Comparison of ENCODE assay signal across 9 cellular contexts in the genomic region with DNA sequence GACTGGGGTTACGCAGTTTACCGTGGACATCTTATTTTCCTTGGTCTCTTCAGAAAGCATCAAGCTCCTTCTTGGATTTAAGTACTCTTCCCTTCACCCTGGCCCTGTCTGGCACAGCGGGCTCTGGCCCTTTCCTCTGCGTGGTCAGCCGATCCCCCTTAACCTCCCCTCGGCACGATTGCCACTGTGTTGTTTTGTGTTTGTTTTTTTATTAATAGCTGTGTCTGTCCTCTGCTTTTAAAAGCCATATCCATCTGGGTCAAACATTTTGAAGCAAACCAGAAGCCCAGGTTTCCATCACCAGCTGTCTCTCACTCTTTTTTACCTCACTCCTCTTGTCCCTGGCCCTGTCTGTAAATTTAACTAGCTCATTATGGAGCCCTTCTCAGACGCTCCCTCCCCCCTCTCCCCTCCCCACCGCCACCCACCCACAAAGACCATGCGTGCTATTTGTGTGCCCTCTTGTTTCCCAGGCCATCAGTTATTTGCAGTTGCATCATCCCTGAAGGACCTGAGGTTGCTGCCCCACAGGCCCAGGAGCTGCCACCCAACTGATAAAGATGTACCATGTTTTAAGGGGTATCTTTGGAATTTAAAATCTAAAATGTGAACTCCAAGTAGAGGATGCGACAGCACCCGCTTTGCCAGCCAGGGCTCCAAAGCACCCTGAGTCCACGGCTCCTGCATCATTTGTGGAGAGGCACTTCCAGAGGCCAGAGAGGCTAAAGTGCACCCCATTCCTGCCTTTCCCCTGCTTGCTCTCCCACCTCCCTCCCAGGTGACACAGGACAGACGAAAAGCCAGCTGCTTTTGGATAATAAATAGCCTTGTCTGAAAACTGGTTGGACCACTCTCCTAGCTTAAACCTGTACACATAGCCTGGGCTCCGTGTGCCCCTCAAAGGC. TPM values are rescaled to one million over a fixed set of nuclear protein-coding genes. Genes with fewer than 3 reads are reported as not detected.
DNase-seq lines count a peak whose midpoint lies in the region; ATAC-seq and TF ChIP-seq lines count a peak whose summit lies in the region.
"Had no signal": no experiment of that assay in that cellular context is flagged by ENCODE, and none has a peak within 500 bp of the region (broad histone marks: within the 10 kb centered on the region; RNA-seq: fewer than 3 reads in every experiment).

No MANE protein-coding gene starts in this region.

- peak overlapping the region; percentile 19 for H3K27ac ChIP-seq in cingulate gyrus (ENCODE audit: low read depth, low read length)
- H3K27ac ChIP-seq: epithelial cell of prostate had no signal

- H3K27me3 ChIP-seq in H7 (ENCODE audit: control insufficient read depth, insufficient read depth, low read length): peaks cover 18% of the 10 kb centered on the region; the same call in 1 of the 2 replicates

- no peaks in the 10 kb centered on the region for H3K36me3 ChIP-seq in H7 (replicated peaks; ENCODE audit: control insufficient read depth, insufficient read depth, low read length)

- no peak for ATAC-seq in GM18505 (IDR thresholded peaks at IDR 0.05; ENCODE audit: unreplicated experiment)
- no peak for ATAC-seq in Right ventricle myocardium superior (ENCODE audit: poor library complexity)
- no peak for ATAC-seq in HG02885 (IDR thresholded peaks at IDR 0.05; ENCODE audit: poor library complexity, unreplicated experiment)

- no peak for DNase-seq in H7
- DNase-seq in NCI-H526 treated with DMSO at 0.1 percent for 48 hours (lab: John Stamatoyannopoulos, UW): peak; percentile 16
- DNase-seq in retina: peak; percentile 54
- DNase-seq in Right ventricle myocardium superior: no peak
- DNase-seq: SHP77 treated with DMSO at 0.1 percent for 48 hours had no signal

- no peak for TF ChIP-seq POLR2A in GM18505 (IDR thresholded peaks at IDR 0.05; ENCODE audit: borderline replicate concordance, extremely low read depth, insufficient read depth, insufficient read length)

- intact Hi-C loops in Right ventricle myocardium superior (cut with DNase I): no loop called here

- H3K4me3 ChIP-seq in H7 (ENCODE audit: insufficient read depth, low read depth, low read length): peak overlapping the region; percentile 78

RNA-seq across cellular contexts. Expression of gene BCL11B, which starts 3.9 kb away (rescaled TPM):
- total RNA-seq in H7 (2014; rRNA removed; shearing (Covaris generic)): 5.7 and 6.1 TPM in 2 replicates
- total RNA-seq in Right ventricle myocardium superior: 0.08 TPM

Comparison
In these comparisons a context has a peak if more than half of its experiments do, and no peak if none do; other contexts are left out.
1. DNase-seq: peak in NCI-H526 treated with DMSO at 0.1 percent for 48 hours (single experiment) and retina (single experiment); none in H7 (single experiment) and Right ventricle myocardium superior (single experiment).